Comparison of ENCODE assay signal across 1 cellular context in genomic region chr1:38831753-38832734, GRCh38.
TF ChIP-seq lines count a peak whose summit lies in the region.

No MANE protein-coding gene starts in this region.

TF ChIP-seq in WTC11, 78 proteins besides CTCF, POLR2A, EP300 and RAD21 (continued from another document):
- TF ChIP-seq MLX (CRISPR knock-in tag; IDR thresholded peaks at IDR 0.05) (no peak), ZNF396 (CRISPR knock-in tag; IDR thresholded peaks at IDR 0.05; ENCODE audit: borderline replicate concordance) (no peak), ELF4 (CRISPR knock-in tag; IDR thresholded peaks at IDR 0.05; ENCODE audit: low read depth) (no peak)
